18 cellular contexts compared by ENCODE assay signal in the genomic region with DNA sequence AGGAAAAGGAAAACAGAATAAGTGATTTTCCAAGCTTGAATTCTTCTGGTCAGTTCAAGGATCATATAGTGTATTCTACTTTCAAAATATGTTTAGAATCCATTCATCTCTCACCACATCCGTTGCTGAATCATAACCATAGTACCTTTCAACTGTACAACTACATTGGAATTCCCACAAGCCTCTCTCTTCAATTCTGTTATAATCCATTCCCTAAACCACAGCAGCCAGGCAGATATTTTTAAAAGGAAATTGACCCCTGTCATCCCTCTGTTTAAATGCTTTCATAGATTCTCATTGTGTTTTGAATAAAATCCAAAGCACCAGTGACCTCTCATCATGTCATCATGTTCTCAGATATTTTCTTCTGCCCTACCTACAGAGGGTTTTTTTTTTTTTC.
A peak's percentile ranks its signal among the peaks of the same experiment; 100 is the strongest.
DNase-seq lines count a peak whose midpoint lies in the region; TF ChIP-seq lines count a peak whose summit lies in the region.
"Had no signal": no experiment of that assay in that cellular context is flagged by ENCODE, and none has a peak within 500 bp of the region (broad histone marks: within the 10 kb centered on the region; RNA-seq: fewer than 3 reads in every experiment).

No MANE protein-coding gene starts in this region.

- H3K27me3 ChIP-seq in brain microvascular endothelial cell (replicated peaks) (no peaks in the 10 kb centered on the region), mesenchymal stem cell (ENCODE audit: control insufficient read depth in 1 of 2, insufficient read depth in 1 of 2, low read length in 2 of 2) (no peaks in the 10 kb centered on the region)
- H3K27me3 ChIP-seq: upper lobe of right lung had no signal

- H2BK120ac ChIP-seq in mesenchymal stem cell (ENCODE audit: low read depth, low read length) = no peak overlapping the region

- H2BK5ac ChIP-seq in mesenchymal stem cell (ENCODE audit: low read depth, low read length, poor library complexity, severe bottlenecking) = no peak overlapping the region

- no peak overlapping the region for H3K18ac ChIP-seq in mesenchymal stem cell (ENCODE audit: low read depth in 1 of 2, low read length in 2 of 2)

- no peak overlapping the region for H3K9ac ChIP-seq in mesenchymal stem cell (ENCODE audit: low read length)

- 66% methylated on average over 1 of the region's 1 CpG for WGBS in mesenchymal stem cell

- DNase-seq in Daoy (ENCODE audit: low read depth) (peak; percentile 34), M059J (ENCODE audit: low read depth) (peak; percentile 88), brain microvascular endothelial cell (peak; percentile 80), mesenchymal stem cell (peak; percentile 38), CD1c-positive myeloid dendritic cell (ENCODE audit: extremely low spot score) (no peak), SHP77 treated with DMSO at 0.1 percent for 48 hours (lab: John Stamatoyannopoulos, UW) (no peak), KG1 (lab: John Stamatoyannopoulos, UW) (no peak), OCI-M2 (lab: John Stamatoyannopoulos, UW; ENCODE audit: unreplicated experiment) (no peak)
- DNase-seq: activated CD4-positive, alpha-beta memory T cell treated with anti-CD3 and anti-CD28 coated beads, Interleukin-2, amount 10 ng/mL, durations not matched to agents 7 days and 5 days; C1 segment of cervical spinal cord; effector memory CD8-positive, alpha-beta T cell; left ventricle myocardium superior; NCI-H2029 treated with DMSO at 0.1 percent for 48 hours; NCI-H748 treated with DMSO at 0.1 percent for 48 hours; retina; stimulated activated CD4-positive, alpha-beta T cell treated with anti-CD3 and anti-CD28 coated beads, Interleukin-2, amount 100 ng/mL, for 48 hours; upper lobe of right lung had no signal

- in situ Hi-C loops in brain microvascular endothelial cell (cut with HindIII; ENCODE audit: low pct_ligation_motif_present, low sequenced_read_pairs) = no loop called here

- no peak overlapping the region for H2BK12ac ChIP-seq in mesenchymal stem cell (ENCODE audit: low read length in 2 of 2)

- H3K4me3 ChIP-seq in brain microvascular endothelial cell (ENCODE audit: low read depth, low read length) = no peak overlapping the region
- no peak overlapping the region for H3K4me3 ChIP-seq in mesenchymal stem cell (ENCODE audit: insufficient read depth in 1 of 2, low read depth in 1 of 2, low read length in 2 of 2)
- H3K4me3 ChIP-seq: GM23338, upper lobe of right lung had no signal

- no peak overlapping the region for H2AK5ac ChIP-seq in mesenchymal stem cell (ENCODE audit: low read length, severe bottlenecking)

- H3K4ac ChIP-seq in mesenchymal stem cell (ENCODE audit: low read depth in 1 of 2, low read length in 2 of 2) = no peak overlapping the region

- no peaks in the 10 kb centered on the region for H3K79me1 ChIP-seq in mesenchymal stem cell (replicated peaks; ENCODE audit: low read length, poor library complexity, severe bottlenecking)

- H4K91ac ChIP-seq in mesenchymal stem cell (ENCODE audit: low read length) = no peak overlapping the region

- TF ChIP-seq CTCF in brain microvascular endothelial cell (IDR thresholded peaks at IDR 0.05; ENCODE audit: low read depth, low read length, missing control alignments) = no peak

- no peak overlapping the region for H3K4me2 ChIP-seq in mesenchymal stem cell (ENCODE audit: low read length, poor library complexity, severe bottlenecking)
- H3K4me2 ChIP-seq: GM23338 had no signal

- no peaks in the 10 kb centered on the region for H3K9me3 ChIP-seq in mesenchymal stem cell (ENCODE audit: control insufficient read depth, low read length)
- H3K9me3 ChIP-seq: upper lobe of right lung had no signal

- H3K23ac ChIP-seq in mesenchymal stem cell (ENCODE audit: low read length in 2 of 2) = no peak overlapping the region

- H2BK15ac ChIP-seq in mesenchymal stem cell (ENCODE audit: low read depth, poor library complexity, severe bottlenecking) = no peak overlapping the region

- H3K27ac ChIP-seq in brain microvascular endothelial cell = peak overlapping the region; percentile 84
- H3K27ac ChIP-seq in mesenchymal stem cell (ENCODE audit: low read length, poor library complexity, severe bottlenecking) = no peak overlapping the region
- H3K27ac ChIP-seq: upper lobe of right lung had no signal

- H4K8ac ChIP-seq in mesenchymal stem cell (ENCODE audit: low read length) = no peak overlapping the region

- no peaks in the 10 kb centered on the region for H3K36me3 ChIP-seq in brain microvascular endothelial cell (replicated peaks)
- no peaks in the 10 kb centered on the region for H3K36me3 ChIP-seq in mesenchymal stem cell (ENCODE audit: control insufficient read depth in 1 of 2, insufficient read depth in 2 of 2, low read depth in 1 of 2, low read length in 2 of 2)
- H3K36me3 ChIP-seq: upper lobe of right lung had no signal

- no peak overlapping the region for H2AFZ ChIP-seq in mesenchymal stem cell (ENCODE audit: low read depth, low read length)
- H2AFZ ChIP-seq: GM23338 had no signal

- no peak overlapping the region for H3K14ac ChIP-seq in mesenchymal stem cell (ENCODE audit: low read length in 2 of 2)

- H3K4me1 ChIP-seq in mesenchymal stem cell (ENCODE audit: control insufficient read depth, insufficient read depth, low read depth, low read length) = no peaks in the 10 kb centered on the region
- H3K4me1 ChIP-seq: upper lobe of right lung had no signal

Comparison
In these comparisons a context has a peak if more than half of its experiments do, and no peak if none do; other contexts are left out.
1. DNase-seq: peak in Daoy (single experiment), M059J (single experiment), brain microvascular endothelial cell (single experiment) and mesenchymal stem cell (single experiment); none in CD1c-positive myeloid dendritic cell (single experiment), SHP77 treated with DMSO at 0.1 percent for 48 hours (single experiment), KG1 (single experiment) and OCI-M2 (single experiment).